25 cellular contexts compared by ENCODE assay signal in the genomic region with DNA sequence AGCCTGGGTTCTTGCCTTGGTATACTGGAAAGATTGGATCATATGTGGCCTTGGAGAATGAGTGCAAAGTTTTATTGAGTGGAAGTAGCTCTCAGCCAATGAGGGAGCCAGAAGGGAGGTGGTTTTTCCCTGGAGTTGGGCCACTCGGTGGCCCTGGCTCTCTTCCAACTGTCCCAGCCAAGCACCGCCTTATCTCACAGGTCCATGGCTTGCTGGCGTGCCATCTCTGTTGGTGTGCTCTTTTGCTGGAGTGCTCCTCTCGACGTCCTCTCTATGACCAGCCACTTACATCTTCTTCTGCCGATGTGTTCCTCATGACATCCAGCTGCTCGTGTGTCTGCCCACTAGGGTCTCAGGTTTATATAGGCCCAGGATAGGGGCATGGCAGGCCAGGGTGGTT.
DNase-seq lines count a peak whose midpoint lies in the region; ATAC-seq, FAIRE-seq and TF ChIP-seq lines count a peak whose summit lies in the region.
"Had no signal": no experiment of that assay in that cellular context is flagged by ENCODE, and none has a peak within 500 bp of the region (broad histone marks: within the 10 kb centered on the region; RNA-seq: fewer than 3 reads in every experiment).

No MANE protein-coding gene starts in this region.

- no peak overlapping the region for H2AFZ ChIP-seq in HepG2 (ENCODE audit: low read length)
- H2AFZ ChIP-seq: GM23338 had no signal

- H3K9ac ChIP-seq in HepG2 (ENCODE audit: insufficient read depth, low read depth, low read length) = no peak overlapping the region
- H3K9ac ChIP-seq: BLaER1 treated with 17β-estradiol and CSF1 and Interleukin-3, amounts not matched to agents 10 nM and 100 nM had no signal

- intact Hi-C loops in right lobe of liver (cut with DNase I) = no loop called here
- intact Hi-C loops in HepG2 (cut with micrococcal nuclease; ENCODE audit: unreplicated experiment) = no loop called here
- intact Hi-C loops in lower lobe of right lung (cut with DNase I) = no loop called here
- intact Hi-C loops in pancreas (cut with DNase I) = no loop called here

- DNase-seq in right lobe of liver (peak in 2 of 3 donors; percentile 30 to 60), HepG2 (ENCODE audit: low spot score) (no peak), lower lobe of right lung (peak; percentile 24), pancreas (peak; percentile 59 to 81 (median 69)), KBM-7 (no peak), foreskin keratinocyte (no peak)
- DNase-seq in activated CD8-positive, alpha-beta T cell treated with anti-CD3 and anti-CD28 coated beads, Interleukin-2, amount 10 ng/mL, durations not matched to agents 7 days and 5 days = no peak
- DNase-seq: CD4-positive, alpha-beta T cell; CD8-positive, alpha-beta memory T cell; DMS 273 treated with DMSO at 0.1 percent for 48 hours; DMS79; EL; GDM1; H9 had no signal

- H3K4me3 ChIP-seq in right lobe of liver (no peak overlapping the region), HepG2 (replicated peaks in 1 of 3; ENCODE audit: insufficient read depth in 1 of 3, low read depth in 2 of 3, low read length in 3 of 3) (no peak overlapping the region), lower lobe of right lung (no peak overlapping the region), pancreas (no peak overlapping the region)
- H3K4me3 ChIP-seq: BLaER1 treated with 17β-estradiol and CSF1 and Interleukin-3, amounts not matched to agents 10 nM and 100 nM; GM12878; GM23338 had no signal

- TF ChIP-seq EP300 in HepG2 (IDR thresholded peaks at IDR 0.05; ENCODE audit: low read depth in 2 of 2, low read length in 2 of 2) (no peak), HepG2 (CRISPR knock-in tag; IDR thresholded peaks at IDR 0.05; ENCODE audit: borderline replicate concordance) (no peak)

- no peaks in the 10 kb centered on the region for H3K4me1 ChIP-seq in right lobe of liver
- H3K4me1 ChIP-seq in HepG2 (ENCODE audit: insufficient read depth, low read length) = no peaks in the 10 kb centered on the region
- no peaks in the 10 kb centered on the region for H3K4me1 ChIP-seq in lower lobe of right lung
- peaks cover 5 to 10% (median 5%) of the 10 kb centered on the region in 3 donors for H3K4me1 ChIP-seq in pancreas
- H3K4me1 ChIP-seq in foreskin keratinocyte = no peaks in the 10 kb centered on the region
- H3K4me1 ChIP-seq: BLaER1 treated with 17β-estradiol and CSF1 and Interleukin-3, amounts not matched to agents 10 nM and 100 nM had no signal

- no peaks in the 10 kb centered on the region for H3K27me3 Mint-ChIP-seq in activated CD8-positive, alpha-beta T cell treated with anti-CD3 and anti-CD28 coated beads, Interleukin-2, amount 10 ng/mL, durations not matched to agents 7 days and 5 days (ENCODE audit: low read depth)
- H3K27me3 Mint-ChIP-seq: B cell; CD4-positive, alpha-beta T cell; CD8-positive, alpha-beta memory T cell had no signal

- CTCF ChIA-PET in HepG2 (lab: Yijun Ruan, JAX; ENCODE audit: low intra/inter-chr PET ratio, low total read pairs) = no interaction called here
- CTCF ChIA-PET in activated CD8-positive, alpha-beta T cell treated with anti-CD3 and anti-CD28 coated beads, Interleukin-2, amount 10 ng/mL, durations not matched to agents 7 days and 5 days (lab: Charles Lee) = no interaction called here

- no peak overlapping the region for H3K27ac ChIP-seq in right lobe of liver
- H3K27ac ChIP-seq in HepG2 (ENCODE audit: extremely low read length, insufficient read depth, low read length) = no peak overlapping the region
- H3K27ac ChIP-seq in lower lobe of right lung = no peak overlapping the region
- H3K27ac ChIP-seq in pancreas = no peak overlapping the region
- no peak overlapping the region for H3K27ac ChIP-seq in foreskin keratinocyte
- H3K27ac ChIP-seq: 22Rv1; BLaER1 treated with 17β-estradiol and CSF1 and Interleukin-3, amounts not matched to agents 10 nM and 100 nM had no signal

- TF ChIP-seq CTCF in right lobe of liver (IDR thresholded peaks at IDR 0.05) = no peak
- TF ChIP-seq CTCF in HepG2 (CRISPR knock-in tag; IDR thresholded peaks at IDR 0.05) = no peak
- TF ChIP-seq CTCF in lower lobe of right lung (IDR thresholded peaks at IDR 0.05) = no peak
- no peak for TF ChIP-seq CTCF in pancreas (IDR thresholded peaks at IDR 0.05)
- TF ChIP-seq CTCF in foreskin keratinocyte (conservative IDR thresholded peaks at IDR 0.05) = no peak

- H3K36me3 ChIP-seq in right lobe of liver (no peaks in the 10 kb centered on the region), HepG2 (replicated peaks in 1 of 2; ENCODE audit: control insufficient read depth in 1 of 2, insufficient read depth in 2 of 2, low read length in 2 of 2) (no peaks in the 10 kb centered on the region), lower lobe of right lung (no peaks in the 10 kb centered on the region), pancreas (no peaks in the 10 kb centered on the region)
- H3K36me3 ChIP-seq: BLaER1 treated with 17β-estradiol and CSF1 and Interleukin-3, amounts not matched to agents 10 nM and 100 nM had no signal

- H4K20me1 ChIP-seq in HepG2 (ENCODE audit: insufficient read depth, low read length) = no peaks in the 10 kb centered on the region
- H4K20me1 ChIP-seq: BLaER1 treated with 17β-estradiol and CSF1 and Interleukin-3, amounts not matched to agents 10 nM and 100 nM had no signal

- no peaks in the 10 kb centered on the region for H3K27me3 ChIP-seq in right lobe of liver
- no peaks in the 10 kb centered on the region for H3K27me3 ChIP-seq in HepG2 (ENCODE audit: control insufficient read depth in 1 of 2, insufficient read depth in 2 of 2, low read length in 2 of 2)
- H3K27me3 ChIP-seq in lower lobe of right lung (ENCODE audit: low read depth) = no peaks in the 10 kb centered on the region
- no peaks in the 10 kb centered on the region for H3K27me3 ChIP-seq in pancreas
- H3K27me3 ChIP-seq in foreskin keratinocyte = no peaks in the 10 kb centered on the region
- H3K27me3 ChIP-seq: BLaER1 treated with 17β-estradiol and CSF1 and Interleukin-3, amounts not matched to agents 10 nM and 100 nM had no signal

- H3K9me3 Mint-ChIP-seq in activated CD8-positive, alpha-beta T cell treated with anti-CD3 and anti-CD28 coated beads, Interleukin-2, amount 10 ng/mL, durations not matched to agents 7 days and 5 days (ENCODE audit: insufficient read depth) = no peaks in the 10 kb centered on the region
- H3K9me3 Mint-ChIP-seq: GM23338 had no signal

- POLR2A ChIA-PET in HepG2 (lab: Yijun Ruan, JAX) = no interaction called here
- POLR2A ChIA-PET in activated CD8-positive, alpha-beta T cell treated with anti-CD3 and anti-CD28 coated beads, Interleukin-2, amount 10 ng/mL, durations not matched to agents 7 days and 5 days (lab: Charles Lee) = no interaction called here

- no peak overlapping the region for H3K27ac Mint-ChIP-seq in activated CD8-positive, alpha-beta T cell treated with anti-CD3 and anti-CD28 coated beads, Interleukin-2, amount 10 ng/mL, durations not matched to agents 7 days and 5 days
- H3K27ac Mint-ChIP-seq: B cell; CD14-positive monocyte; CD4-positive, alpha-beta T cell; CD8-positive, alpha-beta memory T cell; GM23338; H9 had no signal

- WGBS in right lobe of liver (ENCODE audit: insufficient coverage, low coverage, low lambda C conversion rate, missing lambda C conversion rate) = 39% methylated on average over 4 of the region's 7 CpGs
- WGBS in HepG2 (ENCODE audit: low lambda C conversion rate) = 40% methylated on average over 4 of the region's 7 CpGs
- 46 to 51% methylated on average over 7 of the region's 7 CpGs for WGBS in pancreas, 2 donors

- H3K4me3 Mint-ChIP-seq in activated CD8-positive, alpha-beta T cell treated with anti-CD3 and anti-CD28 coated beads, Interleukin-2, amount 10 ng/mL, durations not matched to agents 7 days and 5 days = no peak overlapping the region
- H3K4me3 Mint-ChIP-seq: B cell; CD14-positive monocyte; CD4-positive, alpha-beta T cell; CD8-positive, alpha-beta memory T cell; GM23338; H9 had no signal

- TF ChIP-seq POLR2A in right lobe of liver (IDR thresholded peaks at IDR 0.05) = no peak
- no peak for TF ChIP-seq POLR2A in HepG2 (IDR thresholded peaks at IDR 0.05; ENCODE audit: insufficient read depth in 1 of 2, low read depth in 2 of 2, low read length in 2 of 2)

- no peaks in the 10 kb centered on the region for H3K79me2 ChIP-seq in HepG2 (ENCODE audit: insufficient read depth, low read length)

- H3K4me2 ChIP-seq in HepG2 (ENCODE audit: low read depth, low read length) = no peak overlapping the region
- H3K4me2 ChIP-seq: BLaER1 treated with 17β-estradiol and CSF1 and Interleukin-3, amounts not matched to agents 10 nM and 100 nM; GM23338 had no signal

- in situ Hi-C loops in HepG2 (cut with HindIII; ENCODE audit: extremely low pct_ligation_motif_present, low pct_unique_long_range_greater_than_20kb) (no loop called here), KBM-7 (cut with MboI; ENCODE audit: low pct_unique_long_range_greater_than_20kb, low sequenced_read_pairs) (no loop called here)

- BruUV-seq in HepG2 (replicated peaks; lab: Mats Ljungman, UMichigan) = no TSS peak

- FAIRE-seq in HepG2 (lab: Jason Lieb, UNC) (no peak), pancreas (lab: Jason Lieb, UNC) (no peak)
- FAIRE-seq: A204.1, D721Med, GM12878, GM18507 had no signal

- H3K9me3 ChIP-seq in right lobe of liver (no peaks in the 10 kb centered on the region), HepG2 (ENCODE audit: low read length) (no peaks in the 10 kb centered on the region), lower lobe of right lung (no peaks in the 10 kb centered on the region), pancreas (no peaks in the 10 kb centered on the region)
- H3K9me3 ChIP-seq: BLaER1 treated with 17β-estradiol and CSF1 and Interleukin-3, amounts not matched to agents 10 nM and 100 nM had no signal

- ATAC-seq in right lobe of liver (peak; percentile 57 to 71 (median 66)), HepG2 (no peak), lower lobe of right lung (no peak), pancreas (peak; percentile 61 to 80 (median 72)), foreskin keratinocyte (no peak), HG03175 (IDR thresholded peaks at IDR 0.05; ENCODE audit: unreplicated experiment) (no peak)
- no peak for ATAC-seq in activated CD8-positive, alpha-beta T cell treated with anti-CD3 and anti-CD28 coated beads, Interleukin-2, amount 10 ng/mL, durations not matched to agents 7 days and 5 days
- ATAC-seq: GM12878, HCT116 had no signal

- no peaks in the 10 kb centered on the region for H3K36me3 Mint-ChIP-seq in activated CD8-positive, alpha-beta T cell treated with anti-CD3 and anti-CD28 coated beads, Interleukin-2, amount 10 ng/mL, durations not matched to agents 7 days and 5 days (ENCODE audit: low read depth)
- H3K36me3 Mint-ChIP-seq: CD14-positive monocyte; CD8-positive, alpha-beta memory T cell had no signal

- no peak for TF ChIP-seq RAD21 in HepG2 (CRISPR knock-in tag; IDR thresholded peaks at IDR 0.05)

- H3K4me1 Mint-ChIP-seq in activated CD8-positive, alpha-beta T cell treated with anti-CD3 and anti-CD28 coated beads, Interleukin-2, amount 10 ng/mL, durations not matched to agents 7 days and 5 days (ENCODE audit: low read depth) = no peaks in the 10 kb centered on the region
- H3K4me1 Mint-ChIP-seq: B cell; CD14-positive monocyte; CD8-positive, alpha-beta memory T cell had no signal

Comparison
In these comparisons a context has a peak if more than half of its experiments do, and no peak if none do; other contexts are left out.
1. ATAC-seq: peak in right lobe of liver (4 of 4) and pancreas (4 of 4); none in HepG2 (single experiment), lower lobe of right lung (0 of 2), foreskin keratinocyte (single experiment), activated CD8-positive, alpha-beta T cell treated with anti-CD3 and anti-CD28 coated beads, Interleukin-2, amount 10 ng/mL, durations not matched to agents 7 days and 5 days (single experiment) and HG03175 (single experiment).
2. DNase-seq: peak in right lobe of liver (2 of 3), lower lobe of right lung (single experiment) and pancreas (6 of 6); none in HepG2 (single experiment), KBM-7 (single experiment), foreskin keratinocyte (0 of 2) and activated CD8-positive, alpha-beta T cell treated with anti-CD3 and anti-CD28 coated beads, Interleukin-2, amount 10 ng/mL, durations not matched to agents 7 days and 5 days (single experiment).